7 cellular contexts compared by ENCODE assay signal in genomic region chr2:62505649-62506420, GRCh38. TPM values are rescaled to one million over a fixed set of nuclear protein-coding genes. Genes with fewer than 3 reads are reported as not detected.
DNase-seq lines count a peak whose midpoint lies in the region; FAIRE-seq and TF ChIP-seq lines count a peak whose summit lies in the region.

Gene TMEM17 (minus strand): TSS chr2:62506195. CDS start chr2:62506129, 66 bp downstream.

- no peaks in the 10 kb centered on the region for H3K27me3 ChIP-seq in KMS-11 (ENCODE audit: insufficient read depth, low read depth)
- no peaks in the 10 kb centered on the region for H3K27me3 ChIP-seq in Peyer's patch
- H3K27me3 ChIP-seq in astrocyte (ENCODE audit: insufficient read depth, low read length), result no peaks in the 10 kb centered on the region
- H3K27me3 ChIP-seq in right atrium auricular region, result no peaks in the 10 kb centered on the region

- peak within 1 kb of the TSS; percentile 30 for H3K4me2 ChIP-seq in KMS-11
- H3K4me2 ChIP-seq in astrocyte (ENCODE audit: low read length), result peak within 1 kb of the TSS; percentile 90

- no peaks in the 10 kb centered on the region for H3K9me3 Mint-ChIP-seq in astrocyte (ENCODE audit: unreplicated experiment)

- no peaks in the 10 kb centered on the region for H3K79me2 ChIP-seq in KMS-11 (ENCODE audit: insufficient read depth, low read depth)
- no peaks in the 10 kb centered on the region for H3K79me2 ChIP-seq in astrocyte (ENCODE audit: insufficient read depth, low read length)

- peak; percentile 72 for DNase-seq in GOT3 (lab: John Stamatoyannopoulos, UW)
- peak; percentile 43 to 89 (median 88) for DNase-seq in Peyer's patch
- DNase-seq in astrocyte (ENCODE audit: low read depth), result peak; percentile 84
- DNase-seq in right atrium auricular region (ENCODE audit: low spot score), result peak; percentile 91
- DNase-seq in pons (ENCODE audit: low spot score), result peak; percentile 83

- TF ChIP-seq CTCF in KMS-11 (conservative IDR thresholded peaks at IDR 0.05; ENCODE audit: low read depth, low read length) (no peak), Peyer's patch (IDR thresholded peaks at IDR 0.05) (no peak), astrocyte (IDR thresholded peaks at IDR 0.05; ENCODE audit: insufficient read depth, low read depth, low read length) (no peak), right atrium auricular region (IDR thresholded peaks at IDR 0.05) (peak in 1 of 2 donors; percentile 20)

- H3K27ac ChIP-seq in KMS-11 (peak within 1 kb of the TSS; percentile 18), Peyer's patch (peak within 1 kb of the TSS; percentile 67 to 86 (median 78)), astrocyte (ENCODE audit: low read depth, low read length) (peak within 1 kb of the TSS; percentile 80), right atrium auricular region (peak within 1 kb of the TSS; percentile 89 to 94)

- no peaks in the 10 kb centered on the region for H3K27me3 Mint-ChIP-seq in astrocyte (ENCODE audit: low read depth, unreplicated experiment)

- H3K27ac Mint-ChIP-seq in astrocyte (ENCODE audit: unreplicated experiment), result peak within 1 kb of the TSS; percentile 41

- no peak for FAIRE-seq in astrocyte (lab: Jason Lieb, UNC)

- TF ChIP-seq POLR2A in Peyer's patch (IDR thresholded peaks at IDR 0.05), result peak in 1 of 2 donors; percentile 27

- no peaks in the 10 kb centered on the region for H3K36me3 Mint-ChIP-seq in astrocyte (ENCODE audit: low read depth, unreplicated experiment)

- H3K9ac ChIP-seq in KMS-11, result peak within 1 kb of the TSS; percentile 37; the same call in 1 of the 2 replicates
- H3K9ac ChIP-seq in astrocyte (ENCODE audit: low read length), result peak within 1 kb of the TSS; percentile 94

- H3K9me3 ChIP-seq in Peyer's patch (no peaks in the 10 kb centered on the region), astrocyte (ENCODE audit: insufficient read depth, low read depth, low read length) (no peaks in the 10 kb centered on the region), right atrium auricular region (no peaks in the 10 kb centered on the region)

- H3K36me3 ChIP-seq in KMS-11 (ENCODE audit: insufficient read depth) (no peaks in the 10 kb centered on the region), Peyer's patch (no peaks in the 10 kb centered on the region), astrocyte (ENCODE audit: insufficient read depth, low read length) (no peaks in the 10 kb centered on the region), right atrium auricular region (no peaks in the 10 kb centered on the region)

- peak within 1 kb of the TSS; percentile 73 for H3K4me3 ChIP-seq in GM08714 (ENCODE audit: low read length)
- H3K4me3 ChIP-seq in KMS-11 (IDR thresholded peaks at IDR 0.05; ENCODE audit: insufficient read depth, low read depth, low read length), result peak within 1 kb of the TSS; percentile 88
- H3K4me3 ChIP-seq in Peyer's patch, result peak within 1 kb of the TSS; percentile 58 to 77 (median 68)
- peak within 1 kb of the TSS; percentile 78 for H3K4me3 ChIP-seq in astrocyte (ENCODE audit: insufficient read depth, low read depth, low read length)
- peak within 1 kb of the TSS; percentile 66 to 70 for H3K4me3 ChIP-seq in right atrium auricular region

- H3K4me1 Mint-ChIP-seq in astrocyte (ENCODE audit: low read depth, unreplicated experiment), result peaks cover 17% of the 10 kb centered on the region

- H2AFZ ChIP-seq in KMS-11 (ENCODE audit: low read depth) (peak within 1 kb of the TSS; percentile 74), astrocyte (ENCODE audit: low read depth, low read length) (peak within 1 kb of the TSS; percentile 94)

- H4K20me1 ChIP-seq in KMS-11 (ENCODE audit: insufficient read depth) (no peaks in the 10 kb centered on the region), astrocyte (ENCODE audit: insufficient read depth, low read length) (no peaks in the 10 kb centered on the region)

- H3K4me3 Mint-ChIP-seq in astrocyte (ENCODE audit: unreplicated experiment), result peak within 1 kb of the TSS; percentile 95

- no peaks in the 10 kb centered on the region for H3K4me1 ChIP-seq in KMS-11 (ENCODE audit: low read depth, poor library complexity, severe bottlenecking)
- H3K4me1 ChIP-seq in Peyer's patch, result peaks cover 0 to 4% (median 1%) of the 10 kb centered on the region in 4 donors
- peaks cover 9% of the 10 kb centered on the region for H3K4me1 ChIP-seq in astrocyte (ENCODE audit: insufficient read depth, low read length)
- H3K4me1 ChIP-seq in right atrium auricular region, result peaks cover 0 to 11% of the 10 kb centered on the region in 2 donors

RNA-seq across cellular contexts. Expression of gene TMEM17, which starts in this region (rescaled TPM):
- total RNA-seq in Peyer's patch (1 to 10 TPM in 1 of 4 donors, under 1 TPM in 1, not detected in 2; 0.67 to 1.8 TPM), astrocyte (2.7 and 4.0 TPM in 2 replicates), right atrium auricular region (1 to 10 TPM in 1 of 2 donors, under 1 TPM in 1; 0.90 to 1.2 TPM)

Comparison
In these comparisons a context has a peak if more than half of its experiments do, and no peak if none do; other contexts are left out.
1. Peak in every context shown above with its lines: DNase-seq, H3K4me3 ChIP-seq and H3K27ac ChIP-seq.
2. H3K27ac ChIP-seq: peak in every context shown above with its lines; median percentile 92 in right atrium auricular region; 80 in astrocyte; 78 in Peyer's patch; 18 in KMS-11.